In the genomic region with DNA sequence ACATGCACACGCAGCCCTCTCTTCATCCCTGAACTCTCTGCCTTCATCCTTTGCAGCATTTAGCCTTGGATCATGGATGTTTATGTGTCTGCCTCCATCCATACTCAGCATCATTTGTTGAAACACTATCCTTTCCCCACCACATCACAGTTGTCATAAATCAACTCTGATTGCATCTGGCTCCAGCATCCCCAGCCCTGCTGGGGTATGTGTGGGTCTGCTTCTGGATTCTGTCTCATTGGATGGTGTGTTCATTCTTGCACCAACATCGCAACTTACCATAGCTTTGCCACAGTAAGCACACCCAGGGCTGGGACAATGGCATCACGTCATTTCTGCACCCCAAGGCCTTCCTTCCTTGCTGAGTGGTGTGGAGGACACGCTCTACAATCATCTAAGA, we compare ENCODE assay signal across 1 cellular context.
TF ChIP-seq lines count a peak whose summit lies in the region.

No MANE protein-coding gene starts in this region.

TF ChIP-seq in SK-N-SH treated with all-trans-retinoic acid at 6 μM for 48 hours, 23 proteins besides CTCF, POLR2A, EP300 and RAD21 (continued from another document):
- TF ChIP-seq TCF4 (CRISPR knock-in tag; IDR thresholded peaks at IDR 0.05; ENCODE audit: borderline replicate concordance) (no peak), CSDC2 (CRISPR knock-in tag; IDR thresholded peaks at IDR 0.05) (no peak), POU6F1 (CRISPR knock-in tag; IDR thresholded peaks at IDR 0.05; ENCODE audit: borderline replicate concordance, low read depth) (no peak), BACH2 (CRISPR knock-in tag; IDR thresholded peaks at IDR 0.05; ENCODE audit: borderline replicate concordance) (no peak), ZC3H10 (CRISPR knock-in tag; IDR thresholded peaks at IDR 0.05) (no peak), OSR1 (CRISPR knock-in tag; IDR thresholded peaks at IDR 0.05) (no peak), ISL1 (CRISPR knock-in tag; IDR thresholded peaks at IDR 0.05) (no peak), ARNTL (CRISPR knock-in tag; IDR thresholded peaks at IDR 0.05; ENCODE audit: borderline replicate concordance, low read depth) (no peak)
